In genomic region chr7:129919492-129919891, GRCh38 we compare ENCODE assay signal across 2 cellular contexts.
TF ChIP-seq lines count a peak whose summit lies in the region.

No MANE protein-coding gene starts in this region.

TF ChIP-seq in GM23338, 12 proteins besides CTCF, POLR2A, EP300 and RAD21:
- TF ChIP-seq CREB1 (CRISPR knock-in tag; IDR thresholded peaks at IDR 0.05; ENCODE audit: low read depth), result no peak

TF ChIP-seq in HepG2, 621 proteins besides CTCF, POLR2A, EP300 and RAD21:
- no peak for TF ChIP-seq ZNF788 (CRISPR knock-in tag; IDR thresholded peaks at IDR 0.05; ENCODE audit: borderline replicate concordance)
- TF ChIP-seq BCL6 (CRISPR knock-in tag; IDR thresholded peaks at IDR 0.05), result peak; percentile 60
- peak; percentile 57; the same call in 1 of the 2 replicates for TF ChIP-seq ESRRA (CRISPR knock-in tag; IDR thresholded peaks at IDR 0.05; ENCODE audit: low read depth)
- TF ChIP-seq SIX4 (CRISPR knock-in tag; IDR thresholded peaks at IDR 0.05), result no peak
- peak; percentile 68 for TF ChIP-seq HNF4A (CRISPR knock-in tag; IDR thresholded peaks at IDR 0.05)
- TF ChIP-seq, protein P1, sequence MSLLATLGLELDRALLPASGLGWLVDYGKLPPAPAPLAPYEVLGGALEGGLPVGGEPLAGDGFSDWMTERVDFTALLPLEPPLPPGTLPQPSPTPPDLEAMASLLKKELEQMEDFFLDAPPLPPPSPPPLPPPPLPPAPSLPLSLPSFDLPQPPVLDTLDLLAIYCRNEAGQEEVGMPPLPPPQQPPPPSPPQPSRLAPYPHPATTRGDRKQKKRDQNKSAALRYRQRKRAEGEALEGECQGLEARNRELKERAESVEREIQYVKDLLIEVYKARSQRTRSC (CRISPR knock-in tag; IDR thresholded peaks at IDR 0.05; ENCODE audit: low read depth), result no peak
- peak; percentile 41; the same call in 1 of the 2 replicates for TF ChIP-seq POGZ (CRISPR knock-in tag; IDR thresholded peaks at IDR 0.05)
- TF ChIP-seq, protein P2, sequence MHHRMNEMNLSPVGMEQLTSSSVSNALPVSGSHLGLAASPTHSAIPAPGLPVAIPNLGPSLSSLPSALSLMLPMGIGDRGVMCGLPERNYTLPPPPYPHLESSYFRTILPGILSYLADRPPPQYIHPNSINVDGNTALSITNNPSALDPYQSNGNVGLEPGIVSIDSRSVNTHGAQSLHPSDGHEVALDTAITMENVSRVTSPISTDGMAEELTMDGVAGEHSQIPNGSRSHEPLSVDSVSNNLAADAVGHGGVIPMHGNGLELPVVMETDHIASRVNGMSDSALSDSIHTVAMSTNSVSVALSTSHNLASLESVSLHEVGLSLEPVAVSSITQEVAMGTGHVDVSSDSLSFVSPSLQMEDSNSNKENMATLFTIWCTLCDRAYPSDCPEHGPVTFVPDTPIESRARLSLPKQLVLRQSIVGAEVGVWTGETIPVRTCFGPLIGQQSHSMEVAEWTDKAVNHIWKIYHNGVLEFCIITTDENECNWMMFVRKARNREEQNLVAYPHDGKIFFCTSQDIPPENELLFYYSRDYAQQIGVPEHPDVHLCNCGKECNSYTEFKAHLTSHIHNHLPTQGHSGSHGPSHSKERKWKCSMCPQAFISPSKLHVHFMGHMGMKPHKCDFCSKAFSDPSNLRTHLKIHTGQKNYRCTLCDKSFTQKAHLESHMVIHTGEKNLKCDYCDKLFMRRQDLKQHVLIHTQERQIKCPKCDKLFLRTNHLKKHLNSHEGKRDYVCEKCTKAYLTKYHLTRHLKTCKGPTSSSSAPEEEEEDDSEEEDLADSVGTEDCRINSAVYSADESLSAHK (CRISPR knock-in tag; IDR thresholded peaks at IDR 0.05; ENCODE audit: borderline replicate concordance), result no peak
